ENCODE assay signal across 11 cellular contexts in the genomic region with DNA sequence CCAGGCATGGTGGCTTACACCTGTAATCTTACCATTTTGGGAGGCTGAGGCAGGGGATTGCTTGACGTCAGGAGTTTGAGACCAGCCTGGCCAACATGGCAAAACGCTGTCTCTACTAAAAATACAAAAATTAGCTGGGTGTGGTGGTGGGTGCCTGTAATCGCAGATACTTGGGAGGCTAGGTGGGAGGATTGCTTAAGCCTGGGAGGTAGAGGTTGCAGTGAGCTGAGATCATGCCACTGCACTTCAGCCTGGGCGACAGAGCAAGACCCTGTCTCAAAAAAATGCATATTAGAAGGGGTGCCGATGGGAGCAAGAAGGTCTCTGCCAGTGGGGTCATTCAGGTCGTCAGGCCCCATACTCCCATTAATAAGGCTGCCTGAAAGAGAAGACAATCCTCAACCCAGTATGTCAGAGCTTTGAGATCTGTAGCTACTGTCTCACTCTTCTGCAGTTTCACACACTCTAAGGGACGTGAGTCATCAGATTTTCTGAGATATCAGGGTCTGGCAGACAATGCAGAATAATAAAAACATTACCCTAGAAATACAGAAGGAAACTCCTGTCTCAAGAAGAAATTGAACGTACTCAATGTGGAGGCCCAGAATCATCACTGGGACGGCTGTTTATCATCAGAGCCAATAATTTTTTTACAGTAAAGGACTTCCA.
A peak's percentile ranks its signal among the peaks of the same experiment; 100 is the strongest.
DNase-seq lines count a peak whose midpoint lies in the region; ATAC-seq, FAIRE-seq and TF ChIP-seq lines count a peak whose summit lies in the region.
"Had no signal": no experiment of that assay in that cellular context is flagged by ENCODE, and none has a peak within 500 bp of the region (broad histone marks: within the 10 kb centered on the region; RNA-seq: fewer than 3 reads in every experiment).

No MANE protein-coding gene starts in this region.

- in situ Hi-C loops in HepG2 (cut with HindIII; ENCODE audit: extremely low pct_ligation_motif_present, low pct_unique_long_range_greater_than_20kb) = no loop called here

- H3K4me3 ChIP-seq in bronchial epithelial cell (ENCODE audit: low read depth, low read length) = no peak overlapping the region
- H3K4me3 ChIP-seq in HepG2 (replicated peaks in 1 of 3; ENCODE audit: insufficient read depth in 1 of 3, low read depth in 2 of 3, low read length in 3 of 3) = no peak overlapping the region
- H3K4me3 ChIP-seq in adrenal gland = no peak overlapping the region
- H3K4me3 ChIP-seq: BLaER1 treated with 17β-estradiol and CSF1 and Interleukin-3, amounts not matched to agents 10 nM and 100 nM had no signal

- BruUV-seq in HepG2 (replicated peaks; lab: Mats Ljungman, UMichigan) = no TSS peak

- no peak for TF ChIP-seq RAD21 in HepG2 (CRISPR knock-in tag; IDR thresholded peaks at IDR 0.05)

- POLR2A ChIA-PET in HepG2 (lab: Yijun Ruan, JAX) = no interaction called here

- H3K36me3 ChIP-seq in bronchial epithelial cell (ENCODE audit: control insufficient read depth, insufficient read depth, low read length) = no peaks in the 10 kb centered on the region
- no peaks in the 10 kb centered on the region for H3K36me3 ChIP-seq in HepG2 (replicated peaks in 1 of 2; ENCODE audit: control insufficient read depth in 1 of 2, insufficient read depth in 2 of 2, low read length in 2 of 2)
- H3K36me3 ChIP-seq in adrenal gland (replicated peaks in 1 of 2) = no peaks in the 10 kb centered on the region
- H3K36me3 ChIP-seq: BLaER1 treated with 17β-estradiol and CSF1 and Interleukin-3, amounts not matched to agents 10 nM and 100 nM had no signal

- H3K9me3 ChIP-seq in HepG2 (ENCODE audit: low read length) (no peaks in the 10 kb centered on the region), adrenal gland (replicated peaks in 1 of 3) (no peaks in the 10 kb centered on the region)

- H3K27me3 ChIP-seq in bronchial epithelial cell (ENCODE audit: control insufficient read depth, insufficient read depth, low read length) (no peaks in the 10 kb centered on the region), HepG2 (ENCODE audit: control insufficient read depth in 1 of 2, insufficient read depth in 2 of 2, low read length in 2 of 2) (no peaks in the 10 kb centered on the region; a peak in 1 of 5 replicates), adrenal gland (no peaks in the 10 kb centered on the region)
- H3K27me3 ChIP-seq: BLaER1 treated with 17β-estradiol and CSF1 and Interleukin-3, amounts not matched to agents 10 nM and 100 nM had no signal

- no peak for TF ChIP-seq CTCF in bronchial epithelial cell (IDR thresholded peaks at IDR 0.05; ENCODE audit: insufficient read depth, low read length, severe bottlenecking)
- no peak for TF ChIP-seq CTCF in HepG2 (CRISPR knock-in tag; IDR thresholded peaks at IDR 0.05)
- no peak for TF ChIP-seq CTCF in adrenal gland (IDR thresholded peaks at IDR 0.05)

- DNase-seq in AG08395 (ENCODE audit: low spot score) (peak; percentile 73), LHCN-M2 (ENCODE audit: low read depth) (peak; percentile 78), bronchial epithelial cell (ENCODE audit: low read depth) (peak; percentile 65), HepG2 (ENCODE audit: low spot score) (no peak), adrenal gland (no peak), 8988T (no peak), Right ventricle myocardium inferior (ENCODE audit: missing footprints) (no peak)
- DNase-seq: endodermal cell, NCI-H187 treated with DMSO at 0.1 percent for 48 hours had no signal

- TF ChIP-seq POLR2A in HepG2 (IDR thresholded peaks at IDR 0.05; ENCODE audit: insufficient read depth in 1 of 2, low read depth in 2 of 2, low read length in 2 of 2) (no peak), adrenal gland (IDR thresholded peaks at IDR 0.05) (no peak)

- no peak overlapping the region for H3K9ac ChIP-seq in HepG2 (ENCODE audit: insufficient read depth, low read depth, low read length)
- H3K9ac ChIP-seq: BLaER1 treated with 17β-estradiol and CSF1 and Interleukin-3, amounts not matched to agents 10 nM and 100 nM had no signal

- H3K4me2 ChIP-seq in HepG2 (ENCODE audit: low read depth, low read length) = no peak overlapping the region; the same call in 1 of the 2 replicates

- no peaks in the 10 kb centered on the region for H4K20me1 ChIP-seq in HepG2 (ENCODE audit: insufficient read depth, low read length)
- H4K20me1 ChIP-seq: BLaER1 treated with 17β-estradiol and CSF1 and Interleukin-3, amounts not matched to agents 10 nM and 100 nM had no signal

- no peak overlapping the region for H3K27ac ChIP-seq in HepG2 (ENCODE audit: extremely low read length, insufficient read depth, low read length)
- no peak overlapping the region for H3K27ac ChIP-seq in adrenal gland
- H3K27ac ChIP-seq: BLaER1 treated with 17β-estradiol and CSF1 and Interleukin-3, amounts not matched to agents 10 nM and 100 nM had no signal

- CTCF ChIA-PET in HepG2 (lab: Yijun Ruan, JAX; ENCODE audit: low intra/inter-chr PET ratio, low total read pairs) = no interaction called here

- no peak overlapping the region for H2AFZ ChIP-seq in HepG2 (ENCODE audit: low read length)

- H3K4me1 ChIP-seq in HepG2 (ENCODE audit: insufficient read depth, low read length) (peaks cover 47% of the 10 kb centered on the region), adrenal gland (replicated peaks in 1 of 2) (no peaks in the 10 kb centered on the region)

- ATAC-seq in HepG2 (peak; percentile 36), HG03139 (IDR thresholded peaks at IDR 0.05; ENCODE audit: unreplicated experiment) (no peak), Right ventricle myocardium inferior (no peak)

- TF ChIP-seq EP300 in HepG2 (IDR thresholded peaks at IDR 0.05; ENCODE audit: low read depth in 2 of 2, low read length in 2 of 2) = no peak
- TF ChIP-seq EP300 in HepG2 (CRISPR knock-in tag; IDR thresholded peaks at IDR 0.05; ENCODE audit: borderline replicate concordance) = no peak

- no peaks in the 10 kb centered on the region for H3K79me2 ChIP-seq in HepG2 (ENCODE audit: insufficient read depth, low read length)

- no peak for FAIRE-seq in bronchial epithelial cell (lab: Jason Lieb, UNC)
- FAIRE-seq in HepG2 (lab: Jason Lieb, UNC) = no peak

- 32% methylated on average over 9 of the region's 9 CpGs for WGBS in HepG2 (ENCODE audit: low lambda C conversion rate)
- 50 to 58% (median 52%) methylated on average over 9 of the region's 9 CpGs for WGBS in adrenal gland, 4 donors

- intact Hi-C loops in HepG2 (cut with micrococcal nuclease; ENCODE audit: unreplicated experiment) = no loop called here
- intact Hi-C loops in adrenal gland (cut with DNase I) = no loop called here
- intact Hi-C loops in Right ventricle myocardium inferior (cut with DNase I) = no loop called here

TF ChIP-seq in HepG2, 621 proteins besides CTCF, POLR2A, EP300 and RAD21:
- TF ChIP-seq MEF2D (CRISPR knock-in tag; IDR thresholded peaks at IDR 0.05) = no peak
- TF ChIP-seq ZNF24 (IDR thresholded peaks at IDR 0.05) = no peak
- TF ChIP-seq, protein P1, sequence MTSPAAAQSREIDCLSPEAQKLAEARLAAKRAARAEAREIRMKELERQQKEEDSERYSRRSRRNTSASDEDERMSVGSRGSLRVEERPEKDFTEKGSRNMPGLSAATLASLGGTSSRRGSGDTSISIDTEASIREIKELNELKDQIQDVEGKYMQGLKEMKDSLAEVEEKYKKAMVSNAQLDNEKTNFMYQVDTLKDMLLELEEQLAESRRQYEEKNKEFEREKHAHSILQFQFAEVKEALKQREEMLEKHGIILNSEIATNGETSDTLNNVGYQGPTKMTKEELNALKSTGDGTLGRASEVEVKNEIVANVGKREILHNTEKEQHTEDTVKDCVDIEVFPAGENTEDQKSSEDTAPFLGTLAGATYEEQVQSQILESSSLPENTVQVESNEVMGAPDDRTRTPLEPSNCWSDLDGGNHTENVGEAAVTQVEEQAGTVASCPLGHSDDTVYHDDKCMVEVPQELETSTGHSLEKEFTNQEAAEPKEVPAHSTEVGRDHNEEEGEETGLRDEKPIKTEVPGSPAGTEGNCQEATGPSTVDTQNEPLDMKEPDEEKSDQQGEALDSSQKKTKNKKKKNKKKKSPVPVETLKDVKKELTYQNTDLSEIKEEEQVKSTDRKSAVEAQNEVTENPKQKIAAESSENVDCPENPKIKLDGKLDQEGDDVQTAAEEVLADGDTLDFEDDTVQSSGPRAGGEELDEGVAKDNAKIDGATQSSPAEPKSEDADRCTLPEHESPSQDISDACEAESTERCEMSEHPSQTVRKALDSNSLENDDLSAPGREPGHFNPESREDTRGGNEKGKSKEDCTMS (CRISPR knock-in tag; conservative IDR thresholded peaks at IDR 0.05) = no peak
- 0 out of 2 replicates have a peak, but pooled peaks have one; percentile 18 for TF ChIP-seq ZNF121 (CRISPR knock-in tag; IDR thresholded peaks at IDR 0.05)

Comparison
In these comparisons a context has a peak if more than half of its experiments do, and no peak if none do; other contexts are left out.
1. DNase-seq: peak in AG08395 (single experiment), LHCN-M2 (single experiment) and bronchial epithelial cell (single experiment); none in HepG2 (single experiment), adrenal gland (0 of 7), 8988T (single experiment) and Right ventricle myocardium inferior (single experiment).